In the genomic region with DNA sequence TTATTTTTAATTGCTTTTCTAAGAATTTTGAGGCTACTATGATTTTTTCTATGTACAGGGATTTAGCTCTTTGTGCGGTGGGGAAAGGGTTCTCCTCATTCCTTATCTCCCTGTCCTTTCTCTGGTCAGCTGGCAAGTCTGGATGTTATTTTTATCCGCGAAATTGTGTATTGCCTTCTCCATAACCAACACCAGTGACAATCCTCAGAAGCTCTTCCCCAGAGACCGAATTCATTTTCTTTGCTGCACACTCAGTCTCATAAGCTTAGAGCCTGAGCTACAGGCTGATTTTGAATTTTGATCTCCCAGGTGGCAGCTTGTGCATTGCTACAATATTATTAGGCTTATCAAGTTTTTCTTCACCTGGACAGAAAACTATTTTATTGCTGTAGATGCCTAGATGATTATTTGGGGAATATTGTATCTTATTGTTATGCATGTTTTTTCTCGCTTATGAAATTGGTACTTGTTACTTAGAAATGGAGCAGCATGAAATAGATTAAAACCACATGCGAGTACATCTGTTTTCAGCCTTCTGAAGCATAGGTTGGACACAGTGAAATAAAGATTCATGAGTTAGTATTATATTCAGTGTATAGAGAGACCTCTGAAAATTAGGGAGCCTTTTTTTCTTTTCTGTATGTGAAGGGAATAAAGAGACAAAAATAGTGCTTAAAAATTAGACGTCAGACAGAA, we compare ENCODE assay signal across 19 cellular contexts. TPM values are rescaled to one million over a fixed set of nuclear protein-coding genes. Genes with fewer than 3 reads are reported as not detected.
DNase-seq lines count a peak whose midpoint lies in the region; ATAC-seq, FAIRE-seq and TF ChIP-seq lines count a peak whose summit lies in the region.
"Had no signal": no experiment of that assay in that cellular context is flagged by ENCODE, and none has a peak within 500 bp of the region (broad histone marks: within the 10 kb centered on the region; RNA-seq: fewer than 3 reads in every experiment).

No MANE protein-coding gene starts in this region.

- CTCF ChIA-PET in K562 (lab: Yijun Ruan, JAX; ENCODE audit: low intra/inter-chr PET ratio) = no interaction called here

- no peaks in the 10 kb centered on the region; the same call in 1 of the 2 replicates for H4K20me1 ChIP-seq in K562 (replicated peaks; ENCODE audit: control insufficient read depth, insufficient read depth, low read length)

- H3K9me3 ChIP-seq in K562 (replicated peaks; ENCODE audit: control insufficient read depth, insufficient read depth, low read depth, low read length) (no peaks in the 10 kb centered on the region), right cardiac atrium (ENCODE audit: control insufficient read depth, low read length) (no peaks in the 10 kb centered on the region), testis (no peaks in the 10 kb centered on the region), uterus (no peaks in the 10 kb centered on the region)

- no peak for TF ChIP-seq CTCF in K562 (IDR thresholded peaks at IDR 0.05 in 2 of 3, conservative IDR thresholded peaks at IDR 0.05 in 1 of 3; ENCODE audit: insufficient read depth in 2 of 3, low read depth in 1 of 3, low read length in 3 of 3)
- no peak for TF ChIP-seq CTCF in testis (IDR thresholded peaks at IDR 0.05)
- TF ChIP-seq CTCF in uterus (IDR thresholded peaks at IDR 0.05) = no peak

- H3K27me3 ChIP-seq in K562 (ENCODE audit: control insufficient read depth in 2 of 2, insufficient read depth in 2 of 2, low read length in 2 of 2) = no peaks in the 10 kb centered on the region
- no peaks in the 10 kb centered on the region for H3K27me3 ChIP-seq in right cardiac atrium (ENCODE audit: control insufficient read depth, insufficient read depth)
- H3K27me3 ChIP-seq in testis = no peaks in the 10 kb centered on the region
- H3K27me3 ChIP-seq in uterus = no peaks in the 10 kb centered on the region

- no peaks in the 10 kb centered on the region for H3K27me3 Mint-ChIP-seq in activated naive CD8-positive, alpha-beta T cell
- H3K27me3 Mint-ChIP-seq in activated naive CD8-positive, alpha-beta T cell treated with anti-CD3 and anti-CD28 coated beads, Interleukin-2, amount 50 U/mL, for 24 hours = no peaks in the 10 kb centered on the region
- H3K27me3 Mint-ChIP-seq: activated naive CD4-positive, alpha-beta T cell treated with anti-CD3 and anti-CD28 coated beads, Interleukin-2, amount 50 U/mL, for 24 hours; naive thymus-derived CD8-positive, alpha-beta T cell had no signal

- peak overlapping the region; percentile 36; the same call in 1 of the 2 replicates for H2AFZ ChIP-seq in K562 (ENCODE audit: low read depth, low read length)

- intact Hi-C loops in K562 (cut with micrococcal nuclease) = loop anchor here (2.0 kb wide), 1 partner anchor 25 kb away; no protein-coding TSS in a partner anchor
- intact Hi-C loops in right cardiac atrium (cut with DNase I) = loop anchor here in 1 of 4 donors (10.0 kb wide), 1 partner anchor 49 kb away; no protein-coding TSS in a partner anchor
- intact Hi-C loops in testis (cut with DNase I; ENCODE audit: low total_unique reads) = no loop called here
- intact Hi-C loops in uterus (cut with DNase I; ENCODE audit: low total_unique reads) = no loop called here

- H3K79me2 ChIP-seq in K562 (ENCODE audit: control insufficient read depth, insufficient read depth, low read length) = peaks cover 61% of the 10 kb centered on the region

- no peaks in the 10 kb centered on the region for H3K9me3 Mint-ChIP-seq in activated naive CD8-positive, alpha-beta T cell (ENCODE audit: low read depth)
- H3K9me3 Mint-ChIP-seq in activated naive CD8-positive, alpha-beta T cell treated with anti-CD3 and anti-CD28 coated beads, Interleukin-2, amount 50 U/mL, for 24 hours = no peaks in the 10 kb centered on the region
- H3K9me3 Mint-ChIP-seq: activated naive CD4-positive, alpha-beta T cell treated with anti-CD3 and anti-CD28 coated beads, Interleukin-2, amount 50 U/mL, for 24 hours; naive thymus-derived CD8-positive, alpha-beta T cell had no signal

- POLR2A ChIA-PET in K562 (lab: Yijun Ruan, JAX) = interaction anchor here (0.7 to 1.5 kb wide), 7 partner anchors 9 to 167 kb away, joined by 3 to 8 read pairs (median 3); no protein-coding TSS in a partner anchor

- no peak for ATAC-seq in activated naive CD8-positive, alpha-beta T cell treated with anti-CD3 and anti-CD28 coated beads, Interleukin-2, amount 50 U/mL, for 24 hours
- ATAC-seq in K562 (peak; percentile 7), right cardiac atrium (peak; percentile 26 to 59)
- ATAC-seq: naive thymus-derived CD8-positive, alpha-beta T cell; Panc1 had no signal

- H3K27ac ChIP-seq in K562 (ENCODE audit: extremely low read depth, low read depth, low read length) = peak overlapping the region; percentile 55
- H3K27ac ChIP-seq in right cardiac atrium (ENCODE audit: low read length) = peak overlapping the region; percentile 51
- peak overlapping the region; percentile 3 to 89 for H3K27ac ChIP-seq in testis
- H3K27ac ChIP-seq in uterus = no peak overlapping the region
- H3K27ac ChIP-seq: epithelial cell of prostate had no signal

- peak overlapping the region in 1 of 2 experiments; percentile 18; a peak in 1 of 4 replicates for H3K9ac ChIP-seq in K562 (ENCODE audit: insufficient read depth in 1 of 2, low read depth in 2 of 2, low read length in 2 of 2)

- H3K4me2 ChIP-seq in K562 (ENCODE audit: insufficient read depth, low read length) = peak overlapping the region; percentile 43; the same call in 1 of the 2 replicates

- H3K4me1 ChIP-seq in K562 (replicated peaks in 1 of 2; ENCODE audit: control insufficient read depth in 2 of 2, insufficient read depth in 2 of 2, low read length in 2 of 2) = peaks cover 0 to 22% of the 10 kb centered on the region in 2 experiments; a peak in 2 of 5 replicates
- H3K4me1 ChIP-seq in right cardiac atrium (ENCODE audit: control insufficient read depth, insufficient read depth, low read length) = peaks cover 5% of the 10 kb centered on the region
- H3K4me1 ChIP-seq in testis = peaks cover 46% of the 10 kb centered on the region
- peaks cover 0 to 6% of the 10 kb centered on the region in 2 donors for H3K4me1 ChIP-seq in uterus

- no peaks in the 10 kb centered on the region for H3K9me1 ChIP-seq in K562 (ENCODE audit: control insufficient read depth, insufficient read depth, low read length)

- DNase-seq in activated naive CD8-positive, alpha-beta T cell treated with anti-CD3 and anti-CD28 coated beads, Interleukin-2, amount 50 U/mL, for 24 hours = no peak
- peak in 2 of 4 experiments; percentile 32 to 56 for DNase-seq in K562 (ENCODE audit: extremely low read depth in 1 of 4, low spot score in 3 of 4)
- no peak for DNase-seq in right cardiac atrium
- peak; percentile 32 for DNase-seq in testis
- no peak for DNase-seq in stimulated activated CD4-positive, alpha-beta T cell treated with anti-CD3 and anti-CD28 coated beads, Interleukin-4, amount 100 ng/mL, for 24 hours
- no peak for DNase-seq in hepatic stellate cell (ENCODE audit: low spot score)
- no peak for DNase-seq in uterus
- DNase-seq: activated T-cell treated with anti-CD3 and anti-CD28 coated beads for 4 hours; COR-L47; KBM-7; naive thymus-derived CD8-positive, alpha-beta T cell; NCI-H1105; NCI-H446 treated with DMSO at 0.1 percent for 48 hours; retina; stimulated activated CD4-positive, alpha-beta T cell treated with anti-CD3 and anti-CD28 coated beads, Interleukin-2, amount 100 ng/mL, for 24 hours had no signal

- no TSS peak for BruUV-seq in K562 (replicated peaks; lab: Mats Ljungman, UMichigan)

- peaks cover 2% of the 10 kb centered on the region for H3K4me1 Mint-ChIP-seq in activated naive CD8-positive, alpha-beta T cell (ENCODE audit: low read depth)
- H3K4me1 Mint-ChIP-seq in activated naive CD8-positive, alpha-beta T cell treated with anti-CD3 and anti-CD28 coated beads, Interleukin-2, amount 50 U/mL, for 24 hours = peaks cover 3% of the 10 kb centered on the region

- 20% methylated on average over 7 of the region's 7 CpGs for WGBS in K562 (ENCODE audit: insufficient coverage, low coverage, missing lambda C conversion rate)
- 52% methylated on average over 7 of the region's 7 CpGs for WGBS in right cardiac atrium
- WGBS in testis, 2 donors = 44 to 61% methylated on average over 7 of the region's 7 CpGs

- H3K36me3 Mint-ChIP-seq in activated naive CD8-positive, alpha-beta T cell = peaks cover 2% of the 10 kb centered on the region
- peaks cover 9% of the 10 kb centered on the region for H3K36me3 Mint-ChIP-seq in activated naive CD8-positive, alpha-beta T cell treated with anti-CD3 and anti-CD28 coated beads, Interleukin-2, amount 50 U/mL, for 24 hours (ENCODE audit: low read depth)

- FAIRE-seq in K562 (lab: Jason Lieb, UNC) = peak; percentile 19

- no peak for TF ChIP-seq EP300 in K562 (IDR thresholded peaks at IDR 0.05; ENCODE audit: low read length)

- no peak for TF ChIP-seq RAD21 in K562 (CRISPR knock-in tag; conservative IDR thresholded peaks at IDR 0.05 in 1 of 2, IDR thresholded peaks at IDR 0.05 in 1 of 2)

- H3K27ac Mint-ChIP-seq in activated naive CD8-positive, alpha-beta T cell = peak overlapping the region; percentile 5
- no peak overlapping the region for H3K27ac Mint-ChIP-seq in activated naive CD8-positive, alpha-beta T cell treated with anti-CD3 and anti-CD28 coated beads, Interleukin-2, amount 50 U/mL, for 24 hours

- H3K4me3 ChIP-seq in K562 (no peak overlapping the region), right cardiac atrium (ENCODE audit: low read length) (peak overlapping the region; percentile 28), testis (no peak overlapping the region), uterus (no peak overlapping the region)

- H3K4me3 Mint-ChIP-seq in activated naive CD8-positive, alpha-beta T cell = no peak overlapping the region
- no peak overlapping the region for H3K4me3 Mint-ChIP-seq in activated naive CD8-positive, alpha-beta T cell treated with anti-CD3 and anti-CD28 coated beads, Interleukin-2, amount 50 U/mL, for 24 hours
- H3K4me3 Mint-ChIP-seq: activated naive CD4-positive, alpha-beta T cell treated with anti-CD3 and anti-CD28 coated beads, Interleukin-2, amount 50 U/mL, for 24 hours had no signal

- H3K36me3 ChIP-seq in K562 (ENCODE audit: control insufficient read depth, insufficient read depth, low read length) = peaks cover 26% of the 10 kb centered on the region
- no peaks in the 10 kb centered on the region for H3K36me3 ChIP-seq in testis (ENCODE audit: low read depth, missing control alignments)
- H3K36me3 ChIP-seq in uterus = no peaks in the 10 kb centered on the region

- no peak for TF ChIP-seq POLR2A in K562 (conservative IDR thresholded peaks at IDR 0.05)
- no peak for TF ChIP-seq POLR2A in testis (IDR thresholded peaks at IDR 0.05)
- TF ChIP-seq POLR2A in uterus (IDR thresholded peaks at IDR 0.05) = no peak

- in situ Hi-C loops in K562 (cut with MboI) = no loop called here

RNA-seq across cellular contexts. Expression of a gene that starts 27.3 kb away (rescaled TPM):
- total RNA-seq in K562 (2011; cell fraction: chromatin; rRNA removed; ENCODE audit: low replicate concordance) = 49.3 and 127 TPM in 2 replicates
- total RNA-seq in K562 (2011; cell fraction: nucleolus; rRNA removed) = 32.2 and 37.4 TPM in 2 replicates
- total RNA-seq in K562 (2011; cell fraction: nucleoplasm; rRNA removed) = 56.7 and 64.2 TPM in 2 replicates
- total RNA-seq in K562 (2014; rRNA removed) (9.5 and 10.2 TPM in 2 replicates), K562 (2014; rRNA removed; fragmentation: Illumina TruSeq; extraction: Trizol) (20.6 and 21.8 TPM in 2 replicates), K562 (2015; rRNA removed; fragmentation: Illumina TruSeq; extraction: Trizol) (12.0 and 12.4 TPM in 2 replicates), K562 (2021) (17.7 and 19.7 TPM in 2 replicates), right cardiac atrium (100 to 1,000 TPM in 2 of 4 donors, 10 to 100 TPM in 2; 92.4 to 152 (median 98.8) TPM), testis (10 to 100 TPM; 52.9 to 64.4 TPM), uterus (10 to 100 TPM in 3 of 4 donors, 1 to 10 TPM in 1; 7.2 to 24.1 (median 18.9) TPM)
- polyA plus RNA-seq in K562 (2011; rRNA removed) (17.6 and 21.3 TPM in 2 replicates), K562 (2014; fragmentation: Illumina TruSeq; extraction: Trizol) (9.3 and 13.2 TPM in 2 replicates), K562 (2014; fragmentation: Nextera tagmentation; extraction: Ambion mirVana) (10 to 100 TPM in 1 of 2 experiments, 1 to 10 TPM in 1; 7.4 to 10.2 TPM), K562 (2014; rRNA removed) (11.0 and 12.2 TPM in 2 replicates), right cardiac atrium (23.9 TPM), testis (ENCODE audit: insufficient read depth, low read depth, low replicate concordance) (29.4 TPM)
- 9.8 and 13.5 TPM in 2 replicates for polyA plus RNA-seq in K562 (2011; cell fraction: cytosol; rRNA removed)
- 33.8 and 38.5 TPM in 2 replicates for polyA plus RNA-seq in K562 (2011; cell fraction: nucleus; rRNA removed)
- polyA plus RNA-seq in K562 (2012) = 11.6 and 13.2 TPM in 2 replicates
- 49.0 and 67.5 TPM in 2 replicates for polyA minus RNA-seq in K562 (2011; rRNA and poly(A)+ RNA removed)
- 12.2 and 17.7 TPM in 2 replicates for polyA minus RNA-seq in K562 (2011; cell fraction: cytosol; rRNA and poly(A)+ RNA removed)
- 45.2 and 47.7 TPM in 2 replicates for polyA minus RNA-seq in K562 (2011; cell fraction: nucleus; rRNA and poly(A)+ RNA removed)

Comparison
In these comparisons a context has a peak if more than half of its experiments do, and no peak if none do; other contexts are left out.
1. H3K27ac ChIP-seq: peak in K562 (single experiment), right cardiac atrium (single experiment) and testis (2 of 2); none in uterus (0 of 2).